Comparison of ENCODE assay signal across 1 cellular context in the genomic region with DNA sequence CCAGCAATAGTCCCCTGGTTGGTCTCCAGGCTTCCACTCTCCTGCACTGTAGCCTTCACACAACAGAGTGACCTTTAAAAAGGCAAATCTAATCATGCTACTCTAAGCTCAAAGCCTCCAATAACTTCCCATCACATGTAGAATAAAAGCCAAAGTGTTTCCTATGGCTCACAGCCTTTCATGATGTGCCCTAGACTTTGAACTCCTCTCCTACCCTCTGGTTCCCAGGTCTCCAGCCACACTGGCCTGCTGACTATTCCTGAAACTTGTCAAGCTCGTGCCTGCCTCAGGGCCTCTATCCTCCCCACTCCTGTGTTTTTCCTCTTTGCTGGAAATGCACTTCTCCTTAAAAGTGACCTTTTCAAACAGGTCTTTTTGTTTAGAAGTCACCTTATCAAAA.
TF ChIP-seq lines count a peak whose summit lies in the region.

No MANE protein-coding gene starts in this region.

TF ChIP-seq in liver, 16 proteins besides CTCF, POLR2A, EP300 and RAD21 (continued from another document):
- no peak for TF ChIP-seq EGR1 (IDR thresholded peaks at IDR 0.05; ENCODE audit: low read depth in 2 of 2)
- peak; percentile 63 for TF ChIP-seq HNF4G (IDR thresholded peaks at IDR 0.05)
- no peak for TF ChIP-seq ATF3 (IDR thresholded peaks at IDR 0.05)
- TF ChIP-seq RXRA (IDR thresholded peaks at IDR 0.05) = peak; percentile 27 to 48
- peak; percentile 81 to 85 for TF ChIP-seq HNF4A (conservative IDR thresholded peaks at IDR 0.05)
- no peak for TF ChIP-seq GABPA (IDR thresholded peaks at IDR 0.05 in 1 of 2, conservative IDR thresholded peaks at IDR 0.05 in 1 of 2)
- TF ChIP-seq TAF1 (conservative IDR thresholded peaks at IDR 0.05) = no peak
- no peak for TF ChIP-seq FOXA2 (IDR thresholded peaks at IDR 0.05)
- TF ChIP-seq FOXA1 (IDR thresholded peaks at IDR 0.05) = peak; percentile 19
